19 cellular contexts compared by ENCODE assay signal in the genomic region with DNA sequence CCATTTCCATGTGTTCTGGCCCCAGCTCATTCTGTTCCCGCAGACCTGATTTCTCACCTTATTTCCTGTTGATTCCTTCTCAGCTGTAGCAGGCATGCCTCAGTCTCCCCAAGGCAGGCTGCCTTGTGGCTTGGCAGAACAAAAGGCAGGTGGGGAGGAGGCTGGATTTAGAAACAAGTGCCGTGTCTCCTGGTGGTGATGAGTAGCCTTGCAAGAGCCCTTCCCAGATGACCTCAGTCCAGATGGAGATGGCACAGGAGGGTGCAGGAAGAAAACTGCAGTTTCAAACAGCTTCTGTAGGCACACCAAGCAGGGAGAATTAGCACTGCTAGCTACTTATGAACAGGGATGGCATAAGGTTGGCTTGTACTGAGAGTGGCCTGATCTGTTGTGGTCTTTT.
"Had no signal": no experiment of that assay in that cellular context is flagged by ENCODE, and none has a peak within 500 bp of the region (broad histone marks: within the 10 kb centered on the region; RNA-seq: fewer than 3 reads in every experiment).

No MANE protein-coding gene starts in this region.

- H3K4me3 Mint-ChIP-seq: activated CD4-positive, alpha-beta memory T cell treated with anti-CD3 and anti-CD28 coated beads for 36 hours; activated naive CD8-positive, alpha-beta T cell treated with anti-CD3 and anti-CD28 coated beads for 36 hours; nephron; T-helper 1 cell treated with Interleukin-12 subunit alpha and Interleukin-12 subunit beta and Interleukin-4 antibody, amounts not matched to agents 30 μg/mL and 1 μg/mL, for 36 hours had no signal

- H3K36me3 Mint-ChIP-seq: activated CD4-positive, alpha-beta memory T cell treated with anti-CD3 and anti-CD28 coated beads for 36 hours; activated naive CD8-positive, alpha-beta T cell treated with anti-CD3 and anti-CD28 coated beads for 36 hours had no signal

- H3K27me3 Mint-ChIP-seq: activated CD4-positive, alpha-beta memory T cell treated with anti-CD3 and anti-CD28 coated beads for 36 hours; activated naive CD8-positive, alpha-beta T cell treated with anti-CD3 and anti-CD28 coated beads for 36 hours had no signal

- H3K4me1 ChIP-seq: left ventricle myocardium inferior, testis had no signal

- H3K4me1 Mint-ChIP-seq: activated naive CD8-positive, alpha-beta T cell treated with anti-CD3 and anti-CD28 coated beads for 36 hours; nephron had no signal

- ATAC-seq: heart right ventricle had no signal

- DNase-seq: activated CD4-positive, alpha-beta memory T cell treated with anti-CD3 and anti-CD28 coated beads for 36 hours; activated CD4-positive, alpha-beta T cell treated with anti-CD3 and anti-CD28 coated beads for 4 hours; activated CD4-positive, CD25-positive, alpha-beta regulatory T cell; activated naive CD4-positive, alpha-beta T cell treated with Interleukin-2 at 50 U/mL for 16 hours; activated naive CD8-positive, alpha-beta T cell treated with anti-CD3 and anti-CD28 coated beads for 36 hours; activated T-cell treated with anti-CD3 and anti-CD28 coated beads, Interleukin-2, amount 50 U/mL, for 48 hours; heart right ventricle; kidney glomerular epithelial cell; left ventricle myocardium inferior; mammary epithelial cell; retina; stimulated activated CD4-positive, alpha-beta T cell treated with anti-CD3 and anti-CD28 coated beads, Interleukin-2, amount 100 ng/mL, for 48 hours; stimulated activated naive CD4-positive, alpha-beta T cell; T1000; testis; trophoblast cell had no signal

- H3K27ac ChIP-seq: heart right ventricle, left ventricle myocardium inferior, testis, vagina had no signal

- H3K36me3 ChIP-seq: heart right ventricle, left ventricle myocardium inferior, vagina had no signal

- H3K9me3 Mint-ChIP-seq: activated naive CD8-positive, alpha-beta T cell treated with anti-CD3 and anti-CD28 coated beads for 36 hours had no signal

- H3K27ac Mint-ChIP-seq: activated CD4-positive, alpha-beta memory T cell treated with anti-CD3 and anti-CD28 coated beads for 36 hours; activated naive CD8-positive, alpha-beta T cell treated with anti-CD3 and anti-CD28 coated beads for 36 hours; nephron; T-helper 1 cell treated with Interleukin-12 subunit alpha and Interleukin-12 subunit beta and Interleukin-4 antibody, amounts not matched to agents 30 μg/mL and 1 μg/mL, for 36 hours had no signal

- H3K4me3 ChIP-seq: heart right ventricle, left ventricle myocardium inferior, testis, vagina had no signal

- H3K9me3 ChIP-seq: testis, vagina had no signal

- H3K27me3 ChIP-seq: heart right ventricle, testis, vagina had no signal
